1 cellular context compared by ENCODE assay signal in genomic region chr14:22882529-22883190, GRCh38.
TF ChIP-seq lines count a peak whose summit lies in the region.

No MANE protein-coding gene starts in this region.

TF ChIP-seq in H1, 55 proteins besides CTCF, POLR2A, EP300 and RAD21:
- TF ChIP-seq SIX5 (IDR thresholded peaks at IDR 0.05; ENCODE audit: low read depth, low read length) (no peak), CTBP2 (IDR thresholded peaks at IDR 0.05; ENCODE audit: borderline replicate concordance, insufficient read depth, insufficient read length, low read length) (no peak), RBBP5 (IDR thresholded peaks at IDR 0.05; ENCODE audit: borderline replicate concordance, low read depth, low read length) (no peak), E2F6 (IDR thresholded peaks at IDR 0.05) (no peak), SUZ12 (IDR thresholded peaks at IDR 0.05; ENCODE audit: low read length) (no peak), BCL11A (IDR thresholded peaks at IDR 0.05; ENCODE audit: low read depth in 2 of 2, low read length in 2 of 2) (no peak), TBP (IDR thresholded peaks at IDR 0.05; ENCODE audit: low read depth, low read length) (0 out of 2 replicates have a peak, but pooled peaks have one; percentile 3), EZH2 (IDR thresholded peaks at IDR 0.05; ENCODE audit: low read depth, low read length, severe bottlenecking) (no peak), POU5F1 (IDR thresholded peaks at IDR 0.05; ENCODE audit: low read depth, low read length) (no peak), KDM1A (IDR thresholded peaks at IDR 0.05; ENCODE audit: borderline replicate concordance, low read length) (no peak), CBX8 (IDR thresholded peaks at IDR 0.05; ENCODE audit: borderline replicate concordance, low read depth, low read length) (no peak), CBX5 (IDR thresholded peaks at IDR 0.05; ENCODE audit: low read depth, low read length) (no peak), RFX5 (IDR thresholded peaks at IDR 0.05; ENCODE audit: borderline replicate concordance, low read depth, low read length) (no peak), CREB1 (IDR thresholded peaks at IDR 0.05) (peak; percentile 69), GTF2F1 (IDR thresholded peaks at IDR 0.05; ENCODE audit: borderline replicate concordance, low read depth, low read length) (no peak), HDAC2 (IDR thresholded peaks at IDR 0.05; ENCODE audit: borderline replicate concordance in 1 of 2, low read depth in 2 of 2, low read length in 2 of 2) (no peak), TAF1 (IDR thresholded peaks at IDR 0.05; ENCODE audit: low read depth, low read length) (peak; percentile 65; the same call in 1 of the 2 replicates), ATF3 (IDR thresholded peaks at IDR 0.05; ENCODE audit: insufficient read depth, low read depth, low read length) (0 out of 2 replicates have a peak, but pooled peaks have one; percentile 14), TAF7 (optimal IDR thresholded peaks at IDR 0.05; ENCODE audit: borderline replicate concordance, low read depth, low read length) (no peak)
